26 cellular contexts compared by ENCODE assay signal in the genomic region with DNA sequence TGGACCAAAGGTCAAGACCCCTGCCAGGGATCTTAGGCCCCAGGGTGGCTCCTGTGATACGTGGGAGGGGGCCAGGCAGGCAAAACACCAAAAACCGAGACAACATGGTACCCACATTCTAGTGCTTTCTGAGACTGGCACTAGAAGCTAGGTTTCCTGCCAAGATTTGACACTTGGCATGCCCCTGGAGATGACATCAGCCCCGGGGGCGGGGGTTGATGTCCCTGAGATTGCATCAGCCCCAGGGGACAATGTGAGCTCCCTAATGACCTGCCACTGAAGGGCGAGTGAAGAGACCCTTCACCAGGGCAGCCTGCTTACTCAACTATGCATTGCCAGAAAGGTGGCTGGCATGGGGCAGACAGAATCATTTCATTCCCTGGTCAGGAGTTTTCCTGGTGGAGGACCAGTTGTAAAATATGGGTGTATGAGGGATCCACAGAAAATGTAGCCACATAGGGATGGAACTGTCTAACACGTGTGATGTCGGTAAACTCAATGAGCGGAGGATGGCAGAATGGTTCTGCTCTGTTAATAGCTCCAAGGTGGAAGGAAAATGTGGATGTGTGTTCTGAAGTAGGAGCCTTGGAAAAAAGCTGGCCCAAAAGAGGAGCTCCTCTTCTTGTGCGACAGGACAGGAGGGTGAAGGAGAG.
DNase-seq lines count a peak whose midpoint lies in the region; ATAC-seq, FAIRE-seq and TF ChIP-seq lines count a peak whose summit lies in the region.
"Had no signal": no experiment of that assay in that cellular context is flagged by ENCODE, and none has a peak within 500 bp of the region (broad histone marks: within the 10 kb centered on the region; RNA-seq: fewer than 3 reads in every experiment).

No MANE protein-coding gene starts in this region.

- 0 out of 2 replicates have a peak overlapping the region, but pooled peaks have one; percentile 22 for H2AFZ ChIP-seq in H1 (ENCODE audit: low read length)

- H3K36me3 ChIP-seq in MG63, result no peaks in the 10 kb centered on the region
- no peaks in the 10 kb centered on the region for H3K36me3 ChIP-seq in H1 (ENCODE audit: control insufficient read depth in 2 of 4, insufficient read depth in 4 of 4, low read length in 3 of 4)
- H3K36me3 ChIP-seq: vagina had no signal

- no peak overlapping the region for H2AK5ac ChIP-seq in H1 (ENCODE audit: low read depth, low read length)

- H2BK5ac ChIP-seq in H1 (ENCODE audit: low read depth, low read length), result no peak overlapping the region

- no peak overlapping the region for H2BK15ac ChIP-seq in H1 (ENCODE audit: low read length)

- no peak overlapping the region for H3K56ac ChIP-seq in H1 (replicated peaks; ENCODE audit: insufficient read length, low read depth, low read length)

- FAIRE-seq in H1 (lab: Jason Lieb, UNC), result no peak
- FAIRE-seq: GM12892, kidney had no signal

- no peaks in the 10 kb centered on the region for H3K23me2 ChIP-seq in H1 (ENCODE audit: low read depth, low read length)

- POLR2A ChIA-PET in H1 (lab: Charles Lee; ENCODE audit: partially characterized antibody), result no interaction called here

- H4K5ac ChIP-seq in H1 (ENCODE audit: insufficient read length, low read depth, low read length), result no peak overlapping the region

- no peaks in the 10 kb centered on the region for H3K79me1 ChIP-seq in H1 (ENCODE audit: low read depth, low read length)

- H3K27ac ChIP-seq in H1 (ENCODE audit: low read depth, low read length), result no peak overlapping the region
- H3K27ac ChIP-seq: dorsolateral prefrontal cortex, foreskin keratinocyte, skin epidermis, vagina had no signal

- no peak overlapping the region for H2BK20ac ChIP-seq in H1 (ENCODE audit: low read length)

- H3K9me3 ChIP-seq in MG63, result no peaks in the 10 kb centered on the region
- H3K9me3 ChIP-seq in H1 (ENCODE audit: insufficient read depth in 2 of 2, low read depth in 1 of 2, low read length in 1 of 2), result no peaks in the 10 kb centered on the region
- H3K9me3 ChIP-seq: SK-N-SH, vagina had no signal

- no peaks in the 10 kb centered on the region for H3K4me1 ChIP-seq in H1 (replicated peaks in 1 of 4; ENCODE audit: control insufficient read depth in 3 of 4, insufficient read depth in 4 of 4, low read length in 3 of 4)
- H3K4me1 ChIP-seq: foreskin keratinocyte, vagina had no signal

- TF ChIP-seq RAD21 in H1 (IDR thresholded peaks at IDR 0.05 in 1 of 2, conservative IDR thresholded peaks at IDR 0.05 in 1 of 2; ENCODE audit: low read depth in 2 of 2, low read length in 2 of 2), result no peak

- H2BK120ac ChIP-seq in H1 (replicated peaks; ENCODE audit: low read depth, low read length), result no peak overlapping the region

- TF ChIP-seq POLR2A in H1 (IDR thresholded peaks at IDR 0.05; ENCODE audit: control extremely low read depth in 1 of 2, low read depth in 2 of 2, low read length in 2 of 2), result no peak

- no peak overlapping the region for H3K4ac ChIP-seq in H1 (replicated peaks; ENCODE audit: insufficient read length, low read depth, low read length)

- H3K4me3 ChIP-seq in MG63, result no peak overlapping the region
- H3K4me3 ChIP-seq in H1 (ENCODE audit: extremely low read depth in 1 of 4, insufficient read depth in 2 of 4, low read depth in 3 of 4, low read length in 4 of 4), result no peak overlapping the region
- H3K4me3 ChIP-seq: dorsolateral prefrontal cortex, skin epidermis, vagina had no signal

- CTCF ChIA-PET in H1 (lab: Charles Lee; ENCODE audit: partially characterized antibody), result interaction anchor here (0.6 to 1.2 kb wide), 5 partner anchors 8 to 310 kb away, joined by 3 to 4 read pairs (median 3); no protein-coding TSS in a partner anchor

- H4K91ac ChIP-seq in H1 (replicated peaks; ENCODE audit: insufficient read length, low read length), result no peak overlapping the region

- peak; percentile 57 to 59 for ATAC-seq in activated T-cell treated with anti-CD3 and anti-CD28 coated beads, Interleukin-2, amount 50 U/mL, for 72 hours (replicated peaks in 1 of 2)
- peak; percentile 69 for ATAC-seq in stimulated activated naive CD8-positive, alpha-beta T cell treated with anti-CD3 and anti-CD28 coated beads, Interleukin-15, amount 100 ng/mL, for 72 hours
- no peak for ATAC-seq in HG03175 (IDR thresholded peaks at IDR 0.05; ENCODE audit: unreplicated experiment)
- no peak for ATAC-seq in HG02852 (IDR thresholded peaks at IDR 0.05; ENCODE audit: unreplicated experiment)
- ATAC-seq: activated CD8-positive, alpha-beta memory T cell treated with anti-CD3 and anti-CD28 coated beads, Interleukin-2, amount 10 ng/mL, durations not matched to agents 7 days and 5 days; foreskin keratinocyte had no signal

- H3K23ac ChIP-seq in H1 (ENCODE audit: insufficient read length), result no peak overlapping the region

- H3K27me3 Mint-ChIP-seq in activated T-cell treated with anti-CD3 and anti-CD28 coated beads, Interleukin-2, amount 50 U/mL, for 72 hours (ENCODE audit: low read depth), result peaks cover 11% of the 10 kb centered on the region
- H3K27me3 Mint-ChIP-seq in stimulated activated naive CD8-positive, alpha-beta T cell treated with anti-CD3 and anti-CD28 coated beads, Interleukin-15, amount 100 ng/mL, for 72 hours, result peaks cover 27% of the 10 kb centered on the region

- H3K14ac ChIP-seq in H1 (ENCODE audit: insufficient read length), result no peak overlapping the region

- H4K20me1 ChIP-seq in H1 (replicated peaks in 1 of 2; ENCODE audit: control insufficient read depth in 1 of 2, insufficient read depth in 2 of 2, low read length in 2 of 2), result no peaks in the 10 kb centered on the region

- H3K79me2 ChIP-seq in H1 (ENCODE audit: control insufficient read depth in 1 of 2, insufficient read depth in 2 of 2, low read length in 2 of 2), result no peaks in the 10 kb centered on the region

- WGBS in H1 (ENCODE audit: extremely low coverage in 1 of 2, insufficient coverage in 1 of 2, insufficient read length in 1 of 2, insufficient replicate concordance in 2 of 2, low coverage in 1 of 2, low lambda C conversion rate in 2 of 2, missing lambda C conversion rate in 1 of 2), 2 experiments, result 79% methylated on average over 9 of the region's 9 CpGs; no CpG with 5 or more reads in 1 of the 2 experiments

- peak overlapping the region; percentile 18 for H3K27ac Mint-ChIP-seq in activated T-cell treated with anti-CD3 and anti-CD28 coated beads, Interleukin-2, amount 50 U/mL, for 72 hours
- H3K27ac Mint-ChIP-seq in stimulated activated naive CD8-positive, alpha-beta T cell treated with anti-CD3 and anti-CD28 coated beads, Interleukin-15, amount 100 ng/mL, for 72 hours, result peak overlapping the region; percentile 92 to 98
- H3K27ac Mint-ChIP-seq: activated CD8-positive, alpha-beta memory T cell treated with anti-CD3 and anti-CD28 coated beads, Interleukin-2, amount 10 ng/mL, durations not matched to agents 7 days and 5 days; activated T-helper 2 cell treated with anti-CD3 and anti-CD28 coated beads, Interferon-gamma antibody, Interleukin-2, Interleukin-4, amounts not matched to agents 10 μg/mL and 5 μg/mL and 100 μg/mL, durations not matched to agents 14 hours and 24 hours and 36 hours; CD4-positive, alpha-beta T cell; nephron; progenitor cell of endocrine pancreas had no signal

- no peak overlapping the region for H3K9ac ChIP-seq in H1 (replicated peaks in 1 of 4; ENCODE audit: extremely low read depth in 1 of 4, low read depth in 3 of 4, low read length in 3 of 4)
- H3K9ac ChIP-seq: SK-N-SH had no signal

- H3K36me3 Mint-ChIP-seq in activated T-cell treated with anti-CD3 and anti-CD28 coated beads, Interleukin-2, amount 50 U/mL, for 72 hours (ENCODE audit: insufficient read depth in 2 of 2), result no peaks in the 10 kb centered on the region
- H3K36me3 Mint-ChIP-seq: activated CD8-positive, alpha-beta memory T cell treated with anti-CD3 and anti-CD28 coated beads, Interleukin-2, amount 10 ng/mL, durations not matched to agents 7 days and 5 days had no signal

- no peak overlapping the region for H3K4me2 ChIP-seq in H1 (ENCODE audit: insufficient read depth in 1 of 2, low read depth in 2 of 2, low read length in 2 of 2)
- H3K4me2 ChIP-seq: SK-N-SH had no signal

- no peaks in the 10 kb centered on the region for H3K27me3 ChIP-seq in MG63
- H3K27me3 ChIP-seq in H1 (replicated peaks in 1 of 4; ENCODE audit: control insufficient read depth in 3 of 4, extremely low read depth in 1 of 4, insufficient read depth in 3 of 4, low read length in 3 of 4), result no peaks in the 10 kb centered on the region
- H3K27me3 ChIP-seq: dorsolateral prefrontal cortex, foreskin keratinocyte, vagina had no signal

- peaks cover 0 to 1% of the 10 kb centered on the region in 2 donors for H3K9me3 Mint-ChIP-seq in activated T-cell treated with anti-CD3 and anti-CD28 coated beads, Interleukin-2, amount 50 U/mL, for 72 hours
- H3K9me3 Mint-ChIP-seq in stimulated activated naive CD8-positive, alpha-beta T cell treated with anti-CD3 and anti-CD28 coated beads, Interleukin-15, amount 100 ng/mL, for 72 hours, result peaks cover 4 to 8% of the 10 kb centered on the region in 2 donors
- H3K9me3 Mint-ChIP-seq: activated T-helper 2 cell treated with anti-CD3 and anti-CD28 coated beads, Interferon-gamma antibody, Interleukin-2, Interleukin-4, amounts not matched to agents 10 μg/mL and 5 μg/mL and 100 μg/mL, durations not matched to agents 14 hours and 24 hours and 36 hours; CD4-positive, alpha-beta T cell; nephron had no signal

- no peak overlapping the region for H3K4me3 Mint-ChIP-seq in activated T-cell treated with anti-CD3 and anti-CD28 coated beads, Interleukin-2, amount 50 U/mL, for 72 hours
- no peak overlapping the region for H3K4me3 Mint-ChIP-seq in stimulated activated naive CD8-positive, alpha-beta T cell treated with anti-CD3 and anti-CD28 coated beads, Interleukin-15, amount 100 ng/mL, for 72 hours
- H3K4me3 Mint-ChIP-seq: activated CD8-positive, alpha-beta memory T cell treated with anti-CD3 and anti-CD28 coated beads, Interleukin-2, amount 10 ng/mL, durations not matched to agents 7 days and 5 days; CD4-positive, alpha-beta T cell; nephron had no signal

- no peak for TF ChIP-seq CTCF in H1 (IDR thresholded peaks at IDR 0.05; ENCODE audit: control extremely low read depth in 1 of 3, insufficient read depth in 1 of 3, low read depth in 1 of 3, low read length in 3 of 3)

- no peaks in the 10 kb centered on the region for H3K4me1 Mint-ChIP-seq in activated T-cell treated with anti-CD3 and anti-CD28 coated beads, Interleukin-2, amount 50 U/mL, for 72 hours (ENCODE audit: low read depth)
- H3K4me1 Mint-ChIP-seq in stimulated activated naive CD8-positive, alpha-beta T cell treated with anti-CD3 and anti-CD28 coated beads, Interleukin-15, amount 100 ng/mL, for 72 hours, result peaks cover 9% of the 10 kb centered on the region
- H3K4me1 Mint-ChIP-seq: activated CD8-positive, alpha-beta memory T cell treated with anti-CD3 and anti-CD28 coated beads, Interleukin-2, amount 10 ng/mL, durations not matched to agents 7 days and 5 days had no signal

- DNase-seq in activated T-cell treated with anti-CD3 and anti-CD28 coated beads, Interleukin-2, amount 50 U/mL, for 72 hours, result peak; percentile 38 to 53
- DNase-seq in activated T-cell treated with anti-CD3 and anti-CD28 coated beads for 4 hours (no peak), MG63 (peak; percentile 23), H1 (ENCODE audit: low read depth in 1 of 2, low spot score in 2 of 2) (no peak), NOMO-1 treated with DMSO at 0.1 percent for 48 hours (lab: John Stamatoyannopoulos, UW; ENCODE audit: unreplicated experiment) (no peak)
- peak; percentile 34 to 60 for DNase-seq in stimulated activated naive CD8-positive, alpha-beta T cell treated with anti-CD3 and anti-CD28 coated beads, Interleukin-15, amount 100 ng/mL, for 72 hours
- DNase-seq: activated CD4-positive, CD25-positive, alpha-beta regulatory T cell; activated CD8-positive, alpha-beta memory T cell treated with anti-CD3 and anti-CD28 coated beads, Interleukin-2, amount 10 ng/mL, durations not matched to agents 7 days and 5 days; CD4-positive, alpha-beta T cell; dorsolateral prefrontal cortex; foreskin keratinocyte; Karpas-422; kidney; NCI-H1417 treated with DMSO at 0.1 percent for 48 hours; NCI-H226; NK-92 treated with Interleukin-12 subunit alpha and Interleukin-12 subunit beta, amount 100 ng/mL, for 24 hours; SK-N-SH; stimulated activated CD4-positive, alpha-beta T cell treated with anti-CD3 and anti-CD28 coated beads, Interleukin-2, amount 100 ng/mL, for 48 hours had no signal

- H4K8ac ChIP-seq in H1 (ENCODE audit: extremely low read depth, insufficient read depth, low read length), result peak overlapping the region; percentile 59; the same call in 1 of the 2 replicates

- TF ChIP-seq EP300 in H1 (IDR thresholded peaks at IDR 0.05; ENCODE audit: borderline replicate concordance in 1 of 2, low read depth in 2 of 2, low read length in 2 of 2), result no peak

- no peak overlapping the region; the same call in 1 of the 2 replicates for H3K18ac ChIP-seq in H1 (ENCODE audit: extremely low read depth, low read length)

- H2BK12ac ChIP-seq in H1 (ENCODE audit: low read depth, low read length), result peak overlapping the region; percentile 60; the same call in 1 of the 2 replicates

Comparison
In these comparisons a context has a peak if more than half of its experiments do, and no peak if none do; other contexts are left out.
1. DNase-seq: peak in activated T-cell treated with anti-CD3 and anti-CD28 coated beads, Interleukin-2, amount 50 U/mL, for 72 hours (2 of 2), MG63 (single experiment) and stimulated activated naive CD8-positive, alpha-beta T cell treated with anti-CD3 and anti-CD28 coated beads, Interleukin-15, amount 100 ng/mL, for 72 hours (2 of 2); none in activated T-cell treated with anti-CD3 and anti-CD28 coated beads for 4 hours (single experiment), H1 (0 of 2) and NOMO-1 treated with DMSO at 0.1 percent for 48 hours (single experiment).
2. ATAC-seq: peak in activated T-cell treated with anti-CD3 and anti-CD28 coated beads, Interleukin-2, amount 50 U/mL, for 72 hours (2 of 2) and stimulated activated naive CD8-positive, alpha-beta T cell treated with anti-CD3 and anti-CD28 coated beads, Interleukin-15, amount 100 ng/mL, for 72 hours (single experiment); none in HG03175 (single experiment) and HG02852 (single experiment).